ENCODE assay signal across 20 cellular contexts in the genomic region with DNA sequence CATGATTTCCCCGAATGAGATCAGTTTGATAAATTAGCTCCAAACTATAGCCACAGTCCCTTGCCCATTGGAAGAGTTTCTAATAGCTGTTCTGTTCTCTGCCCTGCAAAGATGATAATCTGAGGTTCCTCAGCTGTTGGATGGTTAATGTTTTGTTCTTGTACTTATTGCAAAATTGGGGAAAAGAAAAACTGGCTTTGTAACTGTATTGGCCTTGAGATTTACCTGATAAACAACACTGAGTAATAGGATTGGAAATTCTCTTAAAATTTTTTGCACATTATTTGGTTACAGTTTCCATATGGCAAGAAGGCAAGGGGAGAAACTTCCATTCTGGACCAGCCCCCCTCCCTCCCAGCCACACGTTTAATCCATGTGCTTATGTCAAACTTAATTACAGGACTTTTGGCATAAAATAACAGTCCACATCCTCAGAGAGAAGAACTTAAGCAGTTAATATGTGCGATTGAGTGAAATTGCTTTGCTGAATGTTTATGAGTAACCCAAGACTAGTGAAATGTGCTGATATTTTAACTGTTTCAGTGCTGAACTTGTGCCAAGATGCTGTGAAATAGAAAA.
A peak's percentile ranks its signal among the peaks of the same experiment; 100 is the strongest.
DNase-seq lines count a peak whose midpoint lies in the region; ATAC-seq, FAIRE-seq and TF ChIP-seq lines count a peak whose summit lies in the region.
"Had no signal": no experiment of that assay in that cellular context is flagged by ENCODE, and none has a peak within 500 bp of the region (broad histone marks: within the 10 kb centered on the region; RNA-seq: fewer than 3 reads in every experiment).

No MANE protein-coding gene starts in this region.

- 41% methylated on average over 3 of the region's 3 CpGs for WGBS in HepG2 (ENCODE audit: low lambda C conversion rate)
- WGBS in right lobe of liver (ENCODE audit: insufficient coverage, low coverage, low lambda C conversion rate, missing lambda C conversion rate), result 34% methylated on average over 3 of the region's 3 CpGs

- ATAC-seq in HepG2 (no peak), right lobe of liver (no peak), HG03039 (IDR thresholded peaks at IDR 0.05; ENCODE audit: unreplicated experiment) (no peak)
- no peak for ATAC-seq in naive thymus-derived CD4-positive, alpha-beta T cell

- TF ChIP-seq POLR2A in HepG2 (IDR thresholded peaks at IDR 0.05; ENCODE audit: insufficient read depth in 1 of 2, low read depth in 2 of 2, low read length in 2 of 2), result no peak
- no peak for TF ChIP-seq POLR2A in right lobe of liver (IDR thresholded peaks at IDR 0.05)
- TF ChIP-seq POLR2A in vagina (IDR thresholded peaks at IDR 0.05), result no peak

- H3K36me3 ChIP-seq in HepG2 (replicated peaks in 1 of 2; ENCODE audit: control insufficient read depth in 1 of 2, insufficient read depth in 2 of 2, low read length in 2 of 2) (no peaks in the 10 kb centered on the region), right lobe of liver (no peaks in the 10 kb centered on the region), vagina (no peaks in the 10 kb centered on the region)
- no peaks in the 10 kb centered on the region for H3K36me3 ChIP-seq in naive thymus-derived CD4-positive, alpha-beta T cell (ENCODE audit: control insufficient read depth in 2 of 3, insufficient read depth in 3 of 3, low read length in 3 of 3)
- H3K36me3 ChIP-seq: Peyer's patch, thyroid gland had no signal

- TF ChIP-seq CTCF in HepG2 (CRISPR knock-in tag; IDR thresholded peaks at IDR 0.05) (no peak), right lobe of liver (IDR thresholded peaks at IDR 0.05) (no peak), coronary artery (IDR thresholded peaks at IDR 0.05) (no peak), vagina (IDR thresholded peaks at IDR 0.05) (no peak)

- no TSS peak for BruUV-seq in HepG2 (replicated peaks; lab: Mats Ljungman, UMichigan)

- TF ChIP-seq EP300 in HepG2 (IDR thresholded peaks at IDR 0.05; ENCODE audit: low read depth in 2 of 2, low read length in 2 of 2) (no peak), HepG2 (CRISPR knock-in tag; IDR thresholded peaks at IDR 0.05; ENCODE audit: borderline replicate concordance) (no peak)

- peak overlapping the region in 9 of 10 donors; percentile 4 to 64 (median 33) for H3K4me3 Mint-ChIP-seq in naive thymus-derived CD4-positive, alpha-beta T cell
- H3K4me3 Mint-ChIP-seq: endodermal cell had no signal

- peaks cover 0 to 4% (median 0%) of the 10 kb centered on the region in 11 donors for H3K9me3 Mint-ChIP-seq in naive thymus-derived CD4-positive, alpha-beta T cell
- H3K9me3 Mint-ChIP-seq: endodermal cell had no signal

- no peak overlapping the region for H3K4me3 ChIP-seq in HepG2 (replicated peaks in 1 of 3; ENCODE audit: insufficient read depth in 1 of 3, low read depth in 2 of 3, low read length in 3 of 3)
- H3K4me3 ChIP-seq in right lobe of liver, result no peak overlapping the region
- peak overlapping the region; percentile 59 for H3K4me3 ChIP-seq in coronary artery
- no peak overlapping the region for H3K4me3 ChIP-seq in naive thymus-derived CD4-positive, alpha-beta T cell (ENCODE audit: low read length)
- H3K4me3 ChIP-seq in vagina, result peak overlapping the region; percentile 3 to 10
- H3K4me3 ChIP-seq: Peyer's patch, psoas muscle, thyroid gland had no signal

- POLR2A ChIA-PET in HepG2 (lab: Yijun Ruan, JAX), result no interaction called here
- POLR2A ChIA-PET in naive thymus-derived CD4-positive, alpha-beta T cell (lab: Charles Lee), result no interaction called here

- no peak for TF ChIP-seq RAD21 in HepG2 (CRISPR knock-in tag; IDR thresholded peaks at IDR 0.05)

- intact Hi-C loops in HepG2 (cut with micrococcal nuclease; ENCODE audit: unreplicated experiment), result no loop called here
- intact Hi-C loops in right lobe of liver (cut with DNase I), result no loop called here
- intact Hi-C loops in naive thymus-derived CD4-positive, alpha-beta T cell (cut with micrococcal nuclease), result no loop called here
- intact Hi-C loops in vagina (cut with DNase I), result no loop called here

- no peak for FAIRE-seq in HepG2 (lab: Jason Lieb, UNC)
- FAIRE-seq: bronchial epithelial cell, GM18507, islet of Langerhans had no signal

- H3K27me3 ChIP-seq in HepG2 (ENCODE audit: control insufficient read depth in 1 of 2, insufficient read depth in 2 of 2, low read length in 2 of 2) (no peaks in the 10 kb centered on the region; a peak in 1 of 5 replicates), right lobe of liver (no peaks in the 10 kb centered on the region), vagina (no peaks in the 10 kb centered on the region)
- H3K27me3 ChIP-seq in naive thymus-derived CD4-positive, alpha-beta T cell (ENCODE audit: control insufficient read depth in 2 of 2, insufficient read depth in 2 of 2, low read length in 2 of 2), result no peaks in the 10 kb centered on the region
- H3K27me3 ChIP-seq: Peyer's patch, thyroid gland had no signal

- no peak overlapping the region for H3K9ac ChIP-seq in HepG2 (ENCODE audit: insufficient read depth, low read depth, low read length)

- H4K20me1 ChIP-seq in HepG2 (ENCODE audit: insufficient read depth, low read length), result no peaks in the 10 kb centered on the region

- H3K4me2 ChIP-seq in HepG2 (ENCODE audit: low read depth, low read length), result peak overlapping the region; percentile 58

- H3K79me2 ChIP-seq in HepG2 (ENCODE audit: insufficient read depth, low read length), result no peaks in the 10 kb centered on the region

- H2AFZ ChIP-seq in HepG2 (ENCODE audit: low read length), result no peak overlapping the region

- H3K27ac Mint-ChIP-seq in naive thymus-derived CD4-positive, alpha-beta T cell, result no peak overlapping the region
- H3K27ac Mint-ChIP-seq: endodermal cell had no signal

- DNase-seq in HepG2 (ENCODE audit: low spot score) (no peak), right lobe of liver (no peak), coronary artery (ENCODE audit: low spot score) (no peak), vagina (ENCODE audit: extremely low spot score in 2 of 2) (no peak), NCI-H1694 treated with DMSO at 0.1 percent for 48 hours (lab: John Stamatoyannopoulos, UW) (no peak), NCI-H1092 treated with DMSO at 0.1 percent for 48 hours (lab: John Stamatoyannopoulos, UW) (no peak)
- no peak for DNase-seq in naive thymus-derived CD4-positive, alpha-beta T cell
- DNase-seq: activated CD4-positive, CD25-positive, alpha-beta regulatory T cell; activated gamma-delta T cell; endodermal cell; NCI-H2029; NCI-H524 treated with DMSO at 0.1 percent for 48 hours; Peyer's patch; psoas muscle; stimulated activated CD4-positive, alpha-beta T cell treated with anti-CD3 and anti-CD28 coated beads, Interleukin-1b, Interleukin-23, amount 100 ng/mL, for 48 hours; thyroid gland had no signal

- peaks cover 0 to 7% (median 0%) of the 10 kb centered on the region in 5 donors for H3K27me3 Mint-ChIP-seq in naive thymus-derived CD4-positive, alpha-beta T cell

- CTCF ChIA-PET in HepG2 (lab: Yijun Ruan, JAX; ENCODE audit: low intra/inter-chr PET ratio, low total read pairs), result no interaction called here
- CTCF ChIA-PET in naive thymus-derived CD4-positive, alpha-beta T cell (lab: Charles Lee), result no interaction called here

- no peaks in the 10 kb centered on the region for H3K9me3 ChIP-seq in HepG2 (ENCODE audit: low read length)
- H3K9me3 ChIP-seq in right lobe of liver, result no peaks in the 10 kb centered on the region
- no peaks in the 10 kb centered on the region for H3K9me3 ChIP-seq in naive thymus-derived CD4-positive, alpha-beta T cell (ENCODE audit: control insufficient read depth in 2 of 3, low read length in 3 of 3)
- H3K9me3 ChIP-seq in vagina, result no peaks in the 10 kb centered on the region
- H3K9me3 ChIP-seq: Peyer's patch, psoas muscle, thyroid gland had no signal

- in situ Hi-C loops in HepG2 (cut with HindIII; ENCODE audit: extremely low pct_ligation_motif_present, low pct_unique_long_range_greater_than_20kb), result no loop called here

- H3K4me1 ChIP-seq in HepG2 (ENCODE audit: insufficient read depth, low read length) (peaks cover 18% of the 10 kb centered on the region), right lobe of liver (peaks cover 0 to 18% (median 0%) of the 10 kb centered on the region in 4 donors), vagina (peaks cover 6% of the 10 kb centered on the region)
- no peaks in the 10 kb centered on the region for H3K4me1 ChIP-seq in naive thymus-derived CD4-positive, alpha-beta T cell (ENCODE audit: control insufficient read depth in 2 of 2, insufficient read depth in 2 of 2, low read length in 2 of 2)
- H3K4me1 ChIP-seq: psoas muscle had no signal

- H3K36me3 Mint-ChIP-seq in naive thymus-derived CD4-positive, alpha-beta T cell, result no peaks in the 10 kb centered on the region

- peaks cover 8 to 25% (median 21%) of the 10 kb centered on the region in 7 donors for H3K4me1 Mint-ChIP-seq in naive thymus-derived CD4-positive, alpha-beta T cell

- no peak overlapping the region for H3K27ac ChIP-seq in HepG2 (ENCODE audit: extremely low read length, insufficient read depth, low read length)
- H3K27ac ChIP-seq in right lobe of liver, result peak overlapping the region in 1 of 3 donors; percentile 8
- peak overlapping the region; percentile 68 to 84 for H3K27ac ChIP-seq in coronary artery
- H3K27ac ChIP-seq in naive thymus-derived CD4-positive, alpha-beta T cell (ENCODE audit: low read depth, low read length), result no peak overlapping the region
- no peak overlapping the region for H3K27ac ChIP-seq in vagina
- H3K27ac ChIP-seq: Peyer's patch, psoas muscle, thyroid gland had no signal

TF ChIP-seq in HepG2, 621 proteins besides CTCF, POLR2A, EP300 and RAD21:
- TF ChIP-seq, protein P1, sequence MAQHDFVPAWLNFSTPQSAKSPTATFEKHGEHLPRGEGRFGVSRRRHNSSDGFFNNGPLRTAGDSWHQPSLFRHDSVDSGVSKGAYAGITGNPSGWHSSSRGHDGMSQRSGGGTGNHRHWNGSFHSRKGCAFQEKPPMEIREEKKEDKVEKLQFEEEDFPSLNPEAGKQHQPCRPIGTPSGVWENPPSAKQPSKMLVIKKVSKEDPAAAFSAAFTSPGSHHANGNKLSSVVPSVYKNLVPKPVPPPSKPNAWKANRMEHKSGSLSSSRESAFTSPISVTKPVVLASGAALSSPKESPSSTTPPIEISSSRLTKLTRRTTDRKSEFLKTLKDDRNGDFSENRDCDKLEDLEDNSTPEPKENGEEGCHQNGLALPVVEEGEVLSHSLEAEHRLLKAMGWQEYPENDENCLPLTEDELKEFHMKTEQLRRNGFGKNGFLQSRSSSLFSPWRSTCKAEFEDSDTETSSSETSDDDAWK (CRISPR knock-in tag; IDR thresholded peaks at IDR 0.05), result no peak
- peak; percentile 73 for TF ChIP-seq ZNF652 (CRISPR knock-in tag; IDR thresholded peaks at IDR 0.05; ENCODE audit: borderline replicate concordance, low read depth)
TF ChIP-seq in HepG2: peak in this region for 1.

Comparison
In these comparisons a context has a peak if more than half of its experiments do, and no peak if none do; other contexts are left out.
1. H3K27ac ChIP-seq: peak in coronary artery (2 of 2); none in HepG2 (single experiment), naive thymus-derived CD4-positive, alpha-beta T cell (single experiment) and vagina (single experiment).
2. H3K4me3 ChIP-seq: peak in coronary artery (single experiment) and vagina (2 of 2); none in HepG2 (0 of 3), right lobe of liver (0 of 3) and naive thymus-derived CD4-positive, alpha-beta T cell (single experiment).